In the genomic region with DNA sequence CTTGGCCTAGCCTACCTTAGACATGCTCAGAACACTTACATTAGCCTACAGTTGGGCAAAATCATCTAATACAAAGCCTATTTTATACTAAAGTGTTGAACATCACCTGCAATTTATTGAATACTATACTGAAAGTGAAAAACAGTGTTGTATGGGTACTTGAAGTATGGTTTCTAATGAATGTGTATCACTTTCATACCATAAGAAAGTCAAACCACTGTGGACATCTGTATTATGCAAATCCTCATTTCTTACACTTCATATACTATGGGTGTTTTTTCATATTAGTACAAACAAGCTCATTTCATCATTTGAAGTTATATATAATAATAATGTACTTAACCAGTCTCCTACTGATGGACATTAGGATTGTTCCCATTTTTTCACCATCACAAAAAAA, we compare ENCODE assay signal across 21 cellular contexts.
DNase-seq lines count a peak whose midpoint lies in the region; ATAC-seq and TF ChIP-seq lines count a peak whose summit lies in the region.
"Had no signal": no experiment of that assay in that cellular context is flagged by ENCODE, and none has a peak within 500 bp of the region (broad histone marks: within the 10 kb centered on the region; RNA-seq: fewer than 3 reads in every experiment).

No MANE protein-coding gene starts in this region.

- in situ Hi-C loops in GM13976 (cut with MboI; ENCODE audit: low sequenced_read_pairs, unreplicated experiment), result no loop called here

- ATAC-seq in GM18907 (IDR thresholded peaks at IDR 0.05; ENCODE audit: unreplicated experiment) (peak; percentile 87), GM21576 (IDR thresholded peaks at IDR 0.05; ENCODE audit: unreplicated experiment) (peak; percentile 68), HG02943 (IDR thresholded peaks at IDR 0.05; ENCODE audit: low read depth, unreplicated experiment) (peak; percentile 88), HG03460 (IDR thresholded peaks at IDR 0.05; ENCODE audit: unreplicated experiment) (peak; percentile 52)
- ATAC-seq: naive thymus-derived CD8-positive, alpha-beta T cell had no signal

- no peak for DNase-seq in medulla oblongata (ENCODE audit: extremely low spot score)
- DNase-seq in activated gamma-delta T cell (lab: John Stamatoyannopoulos, UW), result no peak
- DNase-seq in GM13976 (ENCODE audit: low spot score), result no peak
- no peak for DNase-seq in C1 segment of cervical spinal cord (lab: John Stamatoyannopoulos, UW)
- DNase-seq: CD4-positive, alpha-beta memory T cell; DMS53; foreskin fibroblast; H9; kidney glomerular epithelial cell; mesenchymal stem cell; naive thymus-derived CD8-positive, alpha-beta T cell; NCI-H1105; NCI-H69; Right ventricle myocardium superior; stimulated activated CD4-positive, alpha-beta T cell treated with anti-CD3 and anti-CD28 coated beads, Interleukin-4, amount 100 ng/mL, for 24 hours; substantia nigra; T-helper 2 cell had no signal

- no peak for TF ChIP-seq CTCF in GM13976 (IDR thresholded peaks at IDR 0.05; ENCODE audit: borderline replicate concordance, control extremely low read depth, extremely low read depth, insufficient read depth, missing control alignments)
